Comparison of ENCODE assay signal across 26 cellular contexts in the genomic region with DNA sequence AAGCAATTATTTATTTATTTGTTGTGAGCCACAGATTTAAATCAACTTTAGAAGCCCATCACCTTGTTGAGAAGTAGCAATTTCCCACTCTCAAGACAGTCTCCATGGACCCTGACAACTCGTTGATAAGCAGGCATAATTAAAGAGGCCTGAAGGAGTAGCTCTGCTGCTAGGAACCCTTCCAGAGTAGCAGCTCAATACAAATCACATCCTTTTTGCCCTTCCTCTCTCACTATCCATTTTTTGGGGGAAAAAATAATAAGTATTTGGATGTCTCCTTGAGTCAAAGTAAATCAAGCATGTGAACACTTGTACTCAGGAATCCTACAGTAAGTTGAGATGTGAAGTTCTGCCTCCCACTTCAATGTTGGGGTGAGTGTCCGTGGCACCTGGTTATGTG.
"Had no signal": no experiment of that assay in that cellular context is flagged by ENCODE, and none has a peak within 500 bp of the region (broad histone marks: within the 10 kb centered on the region; RNA-seq: fewer than 3 reads in every experiment).

No MANE protein-coding gene starts in this region.

- H3K9ac ChIP-seq: parathyroid adenoma had no signal

- H2AFZ ChIP-seq: parathyroid adenoma had no signal

- H3K36me3 ChIP-seq: colonic mucosa, esophagus squamous epithelium, heart right ventricle, stomach, thyroid gland, upper lobe of left lung, vagina had no signal

- ATAC-seq: activated CD4-positive, CD25-positive, alpha-beta regulatory T cell treated with anti-CD3 and anti-CD28 coated beads, Interleukin-2, amount 50 U/mL, for 24 hours; heart right ventricle; naive thymus-derived CD4-positive, alpha-beta T cell; right cardiac atrium; stimulated activated naive B cell treated with anti-CD40 and anti-IgM and Interleukin-4, amounts not matched to agents 10 μg/mL and 1 μg/mL and 100 μg/mL, for 72 hours had no signal

- H3K27me3 ChIP-seq: colonic mucosa, esophagus squamous epithelium, heart right ventricle, stomach, thyroid gland, upper lobe of left lung, vagina had no signal

- H3K4me3 ChIP-seq: colonic mucosa, esophagus squamous epithelium, heart right ventricle, stomach, thyroid gland, upper lobe of left lung, vagina had no signal

- H3K4me1 ChIP-seq: colonic mucosa, esophagus squamous epithelium, parathyroid adenoma, stomach, thyroid gland, upper lobe of left lung, vagina had no signal

- DNase-seq: activated CD4-positive, alpha-beta T cell treated with anti-CD3 and anti-CD28 coated beads for 48 hours; activated CD4-positive, alpha-beta T cell treated with anti-CD3 and anti-CD28 coated beads, Interleukin-2, amount 50 U/mL, for 48 hours; activated CD8-positive, alpha-beta memory T cell treated with anti-CD3 and anti-CD28 coated beads for 24 hours; activated effector memory CD4-positive, alpha-beta T cell treated with Interleukin-2 at 50 U/mL for 16 hours; activated naive CD4-positive, alpha-beta T cell treated with Interleukin-2 at 50 U/mL for 16 hours; anterior cingulate cortex; colonic mucosa; effector CD8-positive, alpha-beta T cell; esophagus squamous epithelium; foreskin melanocyte; heart right ventricle; midbrain; naive thymus-derived CD4-positive, alpha-beta T cell; occipital lobe; right cardiac atrium; stimulated activated CD4-positive, alpha-beta T cell treated with anti-CD3 and anti-CD28 coated beads, Interleukin-15, amount 100 ng/mL, for 24 hours; stimulated activated CD4-positive, alpha-beta T cell treated with anti-CD3 and anti-CD28 coated beads, Interleukin-2, amount 100 ng/mL, for 24 hours; stimulated activated naive B cell treated with anti-CD40 and anti-IgM and Interleukin-4, amounts not matched to agents 10 μg/mL and 1 μg/mL and 100 μg/mL, for 72 hours; stomach; thyroid gland; upper lobe of left lung had no signal

- H3K27ac ChIP-seq: colonic mucosa, epithelial cell of prostate, esophagus squamous epithelium, heart right ventricle, parathyroid adenoma, stomach, thyroid gland, upper lobe of left lung, vagina, VCaP had no signal

- H3K9me3 ChIP-seq: colonic mucosa, esophagus squamous epithelium, heart right ventricle, stomach, thyroid gland, upper lobe of left lung, vagina had no signal
